In the genomic region with DNA sequence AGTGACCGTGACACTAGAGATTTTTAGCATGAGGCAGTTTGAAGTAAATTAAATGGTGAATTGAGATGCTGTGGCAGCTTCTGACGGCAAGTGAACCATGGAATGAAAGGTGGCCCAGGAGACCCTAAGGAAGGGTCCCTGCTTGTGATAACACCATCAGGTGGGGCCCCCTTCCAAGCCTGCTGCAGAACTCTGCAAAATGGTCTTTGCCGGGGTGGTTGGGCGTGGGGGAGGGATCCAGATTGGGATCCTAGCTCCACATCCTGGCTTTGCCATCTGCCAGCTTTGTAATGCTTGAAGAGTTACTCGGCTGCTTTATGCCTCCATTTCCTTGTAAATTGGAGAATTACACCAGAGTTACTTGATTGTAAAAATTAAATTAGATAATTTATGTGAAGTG, we compare ENCODE assay signal across 22 cellular contexts.
"Had no signal": no experiment of that assay in that cellular context is flagged by ENCODE, and none has a peak within 500 bp of the region (broad histone marks: within the 10 kb centered on the region; RNA-seq: fewer than 3 reads in every experiment).

No MANE protein-coding gene starts in this region.

- H3K4me1 Mint-ChIP-seq: mesothelial cell of epicardium, naive B cell, natural killer cell, nephron progenitor cell had no signal

- DNase-seq: islet precursor cell; left ventricle myocardium inferior; mesendoderm; naive B cell; natural killer cell; nephron progenitor cell; ovary; stimulated activated CD4-positive, alpha-beta T cell treated with anti-CD3 and anti-CD28 coated beads, Interleukin-12 subunit alpha, Interleukin-12 subunit beta, amount 100 ng/mL, for 4 hours; stimulated activated CD4-positive, alpha-beta T cell treated with anti-CD3 and anti-CD28 coated beads, Interleukin-15, amount 100 ng/mL, for 24 hours; stimulated activated CD4-positive, alpha-beta T cell treated with anti-CD3 and anti-CD28 coated beads, Interleukin-2, amount 100 ng/mL, for 24 hours; stimulated activated CD4-positive, alpha-beta T cell treated with anti-CD3 and anti-CD28 coated beads, Interleukin-4, amount 100 ng/mL, for 1 hour; stimulated activated naive B cell treated with anti-CD40 and anti-IgM and Interleukin-4, amounts not matched to agents 10 μg/mL and 1 μg/mL and 100 μg/mL, for 72 hours; stimulated activated naive CD8-positive, alpha-beta T cell treated with anti-CD3 and anti-CD28 coated beads, Interleukin-15, Interleukin-2, amounts not matched to agents 100 U/mL and 50 U/mL, for 24 hours; stomach; testis; thyroid gland; transverse colon; upper lobe of left lung had no signal

- ATAC-seq: natural killer cell; sciatic nerve; stimulated activated naive B cell treated with anti-CD40 and anti-IgM and Interleukin-4, amounts not matched to agents 10 μg/mL and 1 μg/mL and 100 μg/mL, for 72 hours; stimulated activated naive CD8-positive, alpha-beta T cell treated with anti-CD3 and anti-CD28 coated beads, Interleukin-15, Interleukin-2, amounts not matched to agents 100 U/mL and 50 U/mL, for 24 hours had no signal

- H3K36me3 Mint-ChIP-seq: neural progenitor cell had no signal

- H3K4me3 Mint-ChIP-seq: mesothelial cell of epicardium; naive B cell; natural killer cell; nephron progenitor cell; neural progenitor cell; stimulated activated naive B cell treated with anti-CD40 and anti-IgM and Interleukin-4, amounts not matched to agents 10 μg/mL and 1 μg/mL and 100 μg/mL, for 72 hours had no signal

- H3K27me3 Mint-ChIP-seq: progenitor cell of endocrine pancreas had no signal

- H3K27ac Mint-ChIP-seq: mesothelial cell of epicardium; naive B cell; natural killer cell; nephron progenitor cell; neural progenitor cell; progenitor cell of endocrine pancreas; stimulated activated naive B cell treated with anti-CD40 and anti-IgM and Interleukin-4, amounts not matched to agents 10 μg/mL and 1 μg/mL and 100 μg/mL, for 72 hours had no signal
